Comparison of ENCODE assay signal across 8 cellular contexts in the genomic region with DNA sequence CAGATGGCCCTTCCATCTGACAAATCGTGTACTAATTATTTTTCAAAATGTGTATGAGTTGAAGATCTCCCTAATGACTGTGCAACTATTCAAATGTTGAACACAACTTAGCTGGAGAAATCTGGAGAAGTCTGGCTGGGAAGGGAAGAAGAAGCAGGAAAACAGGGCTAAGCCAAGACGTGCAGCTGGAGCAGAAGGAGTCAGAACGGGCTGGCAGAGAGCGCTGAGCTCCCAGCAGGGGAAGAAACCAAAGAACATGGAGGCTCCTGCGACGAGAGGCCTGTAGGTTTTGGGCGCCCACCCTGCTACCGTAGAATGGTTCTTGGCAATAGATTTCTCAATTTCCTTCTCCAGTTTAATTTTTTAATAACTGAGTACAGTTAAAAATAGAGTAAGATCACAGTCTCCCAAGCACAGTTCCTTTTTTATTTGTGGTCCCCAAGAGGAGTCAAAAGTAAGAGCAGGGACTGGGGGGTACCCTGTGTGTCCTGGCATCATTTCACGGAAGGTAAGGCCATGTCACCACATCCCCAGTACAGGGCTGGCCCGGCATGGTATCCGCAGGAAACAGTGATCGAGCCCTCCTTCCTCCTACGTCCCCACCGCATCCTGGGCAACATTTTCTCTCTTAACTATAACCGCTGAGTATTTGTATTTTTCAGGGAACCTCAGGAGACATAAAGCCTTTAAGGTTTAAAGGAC. TPM values are rescaled to one million over a fixed set of nuclear protein-coding genes. Genes with fewer than 3 reads are reported as not detected.
DNase-seq lines count a peak whose midpoint lies in the region; ATAC-seq and TF ChIP-seq lines count a peak whose summit lies in the region.

No MANE protein-coding gene starts in this region.

- TF ChIP-seq CTCF in astrocyte of the spinal cord (IDR thresholded peaks at IDR 0.05; ENCODE audit: low read depth, low read length) (no peak), mesothelial cell of epicardium (IDR thresholded peaks at IDR 0.05; ENCODE audit: unreplicated experiment) (no peak), uterus (IDR thresholded peaks at IDR 0.05) (no peak)

- H3K27ac ChIP-seq in uterus, result peak overlapping the region; percentile 73 to 88

- peak overlapping the region; percentile 93 for H3K27ac Mint-ChIP-seq in mesothelial cell of epicardium

- H3K4me1 ChIP-seq in uterus, result no peaks in the 10 kb centered on the region

- peak overlapping the region; percentile 76 for H3K4me3 Mint-ChIP-seq in mesothelial cell of epicardium

- in situ Hi-C loops in astrocyte of the spinal cord (cut with HindIII; ENCODE audit: low sequenced_read_pairs), result no loop called here

- no peaks in the 10 kb centered on the region for H3K9me3 ChIP-seq in uterus

- H3K36me3 ChIP-seq in uterus, result no peaks in the 10 kb centered on the region

- H3K4me3 ChIP-seq in astrocyte of the spinal cord (ENCODE audit: low read depth, low read length), result no peak overlapping the region
- H3K4me3 ChIP-seq in uterus, result peak overlapping the region in 1 of 2 donors; percentile 37

- intact Hi-C loops in uterus (cut with DNase I; ENCODE audit: low total_unique reads), result no loop called here

- H3K27me3 ChIP-seq in uterus, result no peaks in the 10 kb centered on the region

- no peaks in the 10 kb centered on the region for H3K27me3 Mint-ChIP-seq in mesothelial cell of epicardium (ENCODE audit: low read depth)

- peaks cover 41% of the 10 kb centered on the region for H3K4me1 Mint-ChIP-seq in mesothelial cell of epicardium

- no peaks in the 10 kb centered on the region for H3K9me3 Mint-ChIP-seq in mesothelial cell of epicardium

- TF ChIP-seq POLR2A in uterus (IDR thresholded peaks at IDR 0.05), result no peak

- DNase-seq in stimulated activated CD4-positive, alpha-beta T cell treated with anti-CD3 and anti-CD28 coated beads, Interleukin-15, amount 100 ng/mL, for 24 hours, result peak; percentile 52
- no peak for DNase-seq in stimulated activated CD4-positive, alpha-beta T cell treated with anti-CD3 and anti-CD28 coated beads, Interleukin-12 subunit alpha, Interleukin-12 subunit beta, amount 100 ng/mL, for 4 hours
- DNase-seq in astrocyte of the spinal cord (ENCODE audit: low read depth, low spot score) (peak; percentile 20), mesothelial cell of epicardium (ENCODE audit: low spot score in 2 of 2, unreplicated experiment in 2 of 2) (no peak), uterus (peak in 1 of 2 donors; percentile 55), NCI-H1436 (lab: John Stamatoyannopoulos, UW) (no peak), hepatic stellate cell (ENCODE audit: low spot score) (no peak)

- no peak for ATAC-seq in HG02759 (IDR thresholded peaks at IDR 0.05; ENCODE audit: unreplicated experiment)

- no peaks in the 10 kb centered on the region for H3K36me3 Mint-ChIP-seq in mesothelial cell of epicardium

RNA-seq across cellular contexts. Expression of gene LATS2, which starts 13.4 kb away (rescaled TPM):
- 28.8 to 31.6 TPM (median 30.2 TPM) in 3 replicates for total RNA-seq in mesothelial cell of epicardium
- total RNA-seq in uterus, result 10 to 100 TPM in 3 of 4 donors, 1 to 10 TPM in 1; 8.5 to 32.5 (median 12.6) TPM

Comparison
In these comparisons a context has a peak if more than half of its experiments do, and no peak if none do; other contexts are left out.
1. DNase-seq: peak in stimulated activated CD4-positive, alpha-beta T cell treated with anti-CD3 and anti-CD28 coated beads, Interleukin-15, amount 100 ng/mL, for 24 hours (single experiment) and astrocyte of the spinal cord (single experiment); none in stimulated activated CD4-positive, alpha-beta T cell treated with anti-CD3 and anti-CD28 coated beads, Interleukin-12 subunit alpha, Interleukin-12 subunit beta, amount 100 ng/mL, for 4 hours (single experiment), mesothelial cell of epicardium (0 of 2), NCI-H1436 (single experiment) and hepatic stellate cell (single experiment).